In genomic region chr12:93441617-93442410, GRCh38 we compare ENCODE assay signal across 8 cellular contexts. TPM values are rescaled to one million over a fixed set of nuclear protein-coding genes. Genes with fewer than 3 reads are reported as not detected.
A peak's percentile ranks its signal among the peaks of the same experiment; 100 is the strongest.
DNase-seq lines count a peak whose midpoint lies in the region; ATAC-seq and TF ChIP-seq lines count a peak whose summit lies in the region.

A gene with protein sequence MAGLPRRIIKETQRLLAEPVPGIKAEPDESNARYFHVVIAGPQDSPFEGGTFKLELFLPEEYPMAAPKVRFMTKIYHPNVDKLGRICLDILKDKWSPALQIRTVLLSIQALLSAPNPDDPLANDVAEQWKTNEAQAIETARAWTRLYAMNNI (minus strand): TSS chr12:93441947. CDS start chr12:93441884, 63 bp downstream.

- peak within 1 kb of the TSS; percentile 98 for H3K27ac Mint-ChIP-seq in activated naive CD8-positive, alpha-beta T cell

- H3K4me1 Mint-ChIP-seq in activated naive CD8-positive, alpha-beta T cell (ENCODE audit: low read depth) = peaks cover 47% of the 10 kb centered on the region

- H3K27ac ChIP-seq in temporal lobe (ENCODE audit: low read depth, low read length) = peak within 1 kb of the TSS; percentile 76

- peak within 1 kb of the TSS; percentile 97 for H3K4me3 Mint-ChIP-seq in activated naive CD8-positive, alpha-beta T cell

- H3K9me3 Mint-ChIP-seq in activated naive CD8-positive, alpha-beta T cell (ENCODE audit: low read depth) = no peaks in the 10 kb centered on the region

- DNase-seq in GM12864 (ENCODE audit: low read depth) (peak; percentile 76), NCI-H1105 treated with DMSO at 0.1 percent for 48 hours (lab: John Stamatoyannopoulos, UW) (peak; percentile 93), SKM-1 treated with dmso at 0.1 percent for 144 hours (lab: John Stamatoyannopoulos, UW; ENCODE audit: unreplicated experiment) (peak; percentile 75), glomerular visceral epithelial cell (ENCODE audit: extremely low spot score) (peak; percentile 95), omental fat pad (ENCODE audit: low spot score) (peak; percentile 85)

- H3K36me3 Mint-ChIP-seq in activated naive CD8-positive, alpha-beta T cell = no peaks in the 10 kb centered on the region

- ATAC-seq in HG02642 (IDR thresholded peaks at IDR 0.05; ENCODE audit: poor library complexity, unreplicated experiment) (peak; percentile 87), omental fat pad (ENCODE audit: low FRiP score) (peak; percentile 97)

- H3K27me3 Mint-ChIP-seq in activated naive CD8-positive, alpha-beta T cell = no peaks in the 10 kb centered on the region

- H3K4me3 ChIP-seq in GM12864 (ENCODE audit: low read depth, low read length) = peak within 1 kb of the TSS; percentile 98

- TF ChIP-seq CTCF in GM12864 (IDR thresholded peaks at IDR 0.05; ENCODE audit: low read depth, low read length, missing control alignments) (no peak), omental fat pad (IDR thresholded peaks at IDR 0.05) (no peak)

RNA-seq across cellular contexts. Expression of the gene that starts here (rescaled TPM):
- total RNA-seq in omental fat pad (10 to 100 TPM; 39.1 to 64.0 (median 45.2) TPM), temporal lobe (104 TPM)

Comparison
In these comparisons a context has a peak if more than half of its experiments do, and no peak if none do; other contexts are left out.
1. Peak in every context shown above with its lines: DNase-seq, ATAC-seq, H3K4me3 ChIP-seq and H3K27ac ChIP-seq.